ENCODE assay signal across 10 cellular contexts in genomic region chr22:40853961-40854360, GRCh38. TPM values are rescaled to one million over a fixed set of nuclear protein-coding genes. Genes with fewer than 3 reads are reported as not detected.
DNase-seq lines count a peak whose midpoint lies in the region; TF ChIP-seq lines count a peak whose summit lies in the region.
"Had no signal": no experiment of that assay in that cellular context is flagged by ENCODE, and none has a peak within 500 bp of the region (broad histone marks: within the 10 kb centered on the region; RNA-seq: fewer than 3 reads in every experiment).

No MANE protein-coding gene starts in this region.

- H3K27ac Mint-ChIP-seq in H9 = peak overlapping the region in 2 of 3 experiments; percentile 52 to 90; a peak in 4 of 7 replicates
- H3K27ac Mint-ChIP-seq in activated naive CD8-positive, alpha-beta T cell treated with anti-CD3 and anti-CD28 coated beads for 36 hours = peak overlapping the region; percentile 63

- H2BK20ac ChIP-seq in H9 (ENCODE audit: low read depth, low read length, poor library complexity, severe bottlenecking) = no peak overlapping the region

- H2BK5ac ChIP-seq in H9 (ENCODE audit: insufficient read length, low read length) (no peak overlapping the region), mesendoderm (ENCODE audit: low read length) (no peak overlapping the region)

- H3K27ac ChIP-seq in A673 (ENCODE audit: low read depth, low read length, poor library complexity, severe bottlenecking) (peak overlapping the region; percentile 71), H9 (ENCODE audit: insufficient read length, low read depth, low read length) (no peak overlapping the region), mesendoderm (ENCODE audit: low read depth, low read length) (no peak overlapping the region)

- H3K9me3 ChIP-seq in A673 (ENCODE audit: low read depth, low read length, poor library complexity, severe bottlenecking) = no peaks in the 10 kb centered on the region
- H3K9me3 ChIP-seq in H9 (ENCODE audit: control insufficient read depth, low read depth, low read length) = no peaks in the 10 kb centered on the region

- WGBS in H9 (ENCODE audit: extremely low coverage, insufficient read length, low lambda C conversion rate) = no CpG with 5 or more reads among the region's 3 CpGs
- WGBS in mesendoderm (ENCODE audit: extremely low coverage, insufficient coverage, low lambda C conversion rate) = no CpG with 5 or more reads among the region's 3 CpGs

- H3K4ac ChIP-seq in H9 (ENCODE audit: low read depth, low read length) (no peak overlapping the region), mesendoderm (ENCODE audit: low read depth, low read length) (no peak overlapping the region)

- H2AFZ ChIP-seq in H9 (ENCODE audit: low read length) = no peak overlapping the region

- peaks cover 20% of the 10 kb centered on the region for H3K4me1 ChIP-seq in A673 (ENCODE audit: insufficient read depth, low read length, poor library complexity, severe bottlenecking)
- peaks cover 2% of the 10 kb centered on the region; the same call in 1 of the 2 replicates for H3K4me1 ChIP-seq in H9 (ENCODE audit: insufficient read depth, low read length)
- no peaks in the 10 kb centered on the region for H3K4me1 ChIP-seq in mesendoderm (ENCODE audit: control insufficient read depth, low read depth, low read length)

- H3K18ac ChIP-seq in H9 (ENCODE audit: insufficient read length, low read depth, low read length) = no peak overlapping the region
- H3K18ac ChIP-seq in mesendoderm (ENCODE audit: low read length) = no peak overlapping the region

- no peaks in the 10 kb centered on the region for H3K27me3 Mint-ChIP-seq in H9 (ENCODE audit: low read depth)
- H3K27me3 Mint-ChIP-seq in activated naive CD8-positive, alpha-beta T cell treated with anti-CD3 and anti-CD28 coated beads for 36 hours = no peaks in the 10 kb centered on the region

- H2BK15ac ChIP-seq in H9 (ENCODE audit: low read depth, low read length) (no peak overlapping the region), mesendoderm (replicated peaks; ENCODE audit: low read depth) (no peak overlapping the region)

- H3K36me3 Mint-ChIP-seq in H9 (ENCODE audit: insufficient read depth in 1 of 3, low read depth in 3 of 3) = peaks cover 5 to 32% (median 23%) of the 10 kb centered on the region in 3 experiments
- H3K36me3 Mint-ChIP-seq in activated naive CD8-positive, alpha-beta T cell treated with anti-CD3 and anti-CD28 coated beads for 36 hours = peaks cover 12% of the 10 kb centered on the region

- no peaks in the 10 kb centered on the region for H3K9me3 Mint-ChIP-seq in H9
- H3K9me3 Mint-ChIP-seq in activated naive CD8-positive, alpha-beta T cell treated with anti-CD3 and anti-CD28 coated beads for 36 hours = no peaks in the 10 kb centered on the region

- H2BK120ac ChIP-seq in H9 (ENCODE audit: low read depth, low read length, poor library complexity, severe bottlenecking) = no peak overlapping the region
- no peak overlapping the region for H2BK120ac ChIP-seq in mesendoderm (ENCODE audit: low read depth, low read length)

- H4K8ac ChIP-seq in H9 (replicated peaks; ENCODE audit: insufficient read length, low read depth, low read length) = no peak overlapping the region
- no peak overlapping the region for H4K8ac ChIP-seq in mesendoderm (ENCODE audit: low read depth, low read length)

- no peak overlapping the region for H4K91ac ChIP-seq in H9 (ENCODE audit: insufficient read length, low read depth, low read length)

- H3T11ph ChIP-seq in H9 (ENCODE audit: low read length) = no peak overlapping the region

- H3K56ac ChIP-seq in H9 (ENCODE audit: insufficient read length, low read depth, low read length) = no peak overlapping the region
- no peak overlapping the region for H3K56ac ChIP-seq in mesendoderm (ENCODE audit: low read length)

- CTCF ChIA-PET in A673 (lab: Charles Lee) = no interaction called here

- H2BK12ac ChIP-seq in H9 (ENCODE audit: insufficient read length, low read depth, low read length) = no peak overlapping the region

- H3K79me1 ChIP-seq in H9 (ENCODE audit: insufficient read depth, low read depth, low read length, poor library complexity, severe bottlenecking) (peaks cover 9% of the 10 kb centered on the region), mesendoderm (ENCODE audit: low read length) (peaks cover 13% of the 10 kb centered on the region)

- peak overlapping the region; percentile 17 to 73; a peak in 4 of 5 replicates for H3K4me3 Mint-ChIP-seq in H9
- peak overlapping the region; percentile 70 for H3K4me3 Mint-ChIP-seq in activated naive CD8-positive, alpha-beta T cell treated with anti-CD3 and anti-CD28 coated beads for 36 hours

- H3K36me3 ChIP-seq in A673 (ENCODE audit: insufficient read depth, low read length, poor library complexity, severe bottlenecking) (peaks cover 19% of the 10 kb centered on the region), mesendoderm (ENCODE audit: control insufficient read depth, insufficient read depth, low read length) (no peaks in the 10 kb centered on the region)

- H3K79me2 ChIP-seq in H9 (ENCODE audit: insufficient read depth, low read length) (peaks cover 54% of the 10 kb centered on the region; the same call in 1 of the 2 replicates), mesendoderm (ENCODE audit: control insufficient read depth, insufficient read depth, low read length) (peaks cover 75% of the 10 kb centered on the region)

- H3K23ac ChIP-seq in H9 (ENCODE audit: insufficient read length, low read depth, low read length) (no peak overlapping the region), mesendoderm (ENCODE audit: low read length) (no peak overlapping the region)

- H3K4me3 ChIP-seq in A673 (ENCODE audit: low read depth, low read length, poor library complexity, severe bottlenecking) (peak overlapping the region; percentile 75), mesendoderm (ENCODE audit: low read length) (no peak overlapping the region)

- peaks cover 5% of the 10 kb centered on the region for H3K23me2 ChIP-seq in H9 (ENCODE audit: insufficient read length, low read depth, low read length, poor library complexity, severe bottlenecking)

- no TSS peak for BruUV-seq in A673 (replicated peaks; lab: Mats Ljungman, UMichigan)

- H3K9ac ChIP-seq in H9 (ENCODE audit: extremely low read depth, insufficient read length, low read length) (no peak overlapping the region), mesendoderm (ENCODE audit: low read length) (peak overlapping the region; percentile 36)

- H2AK5ac ChIP-seq in H9 (ENCODE audit: insufficient read length, low read length) = no peak overlapping the region
- H2AK5ac ChIP-seq in mesendoderm (ENCODE audit: low read length) = no peak overlapping the region

- intact Hi-C loops in A673 (cut with micrococcal nuclease; ENCODE audit: unreplicated experiment) = no loop called here

- H4K5ac ChIP-seq in H9 (ENCODE audit: insufficient read length, low read depth, low read length) = no peak overlapping the region
- H4K5ac ChIP-seq in mesendoderm (ENCODE audit: low read length) = no peak overlapping the region

- no peaks in the 10 kb centered on the region for H4K20me1 ChIP-seq in H9 (ENCODE audit: control insufficient read depth, insufficient read depth, insufficient read length)

- peaks cover 30% of the 10 kb centered on the region in 2 experiments for H3K4me1 Mint-ChIP-seq in H9
- peaks cover 48% of the 10 kb centered on the region for H3K4me1 Mint-ChIP-seq in activated naive CD8-positive, alpha-beta T cell treated with anti-CD3 and anti-CD28 coated beads for 36 hours

- no peaks in the 10 kb centered on the region for H3K27me3 ChIP-seq in A673 (replicated peaks; ENCODE audit: insufficient read depth, low read depth, low read length, poor library complexity)
- H3K27me3 ChIP-seq in H9 (ENCODE audit: insufficient read depth, low read length) = no peaks in the 10 kb centered on the region
- H3K27me3 ChIP-seq in mesendoderm (ENCODE audit: insufficient read depth, low read length, poor library complexity) = no peaks in the 10 kb centered on the region

- no peak overlapping the region for H3K14ac ChIP-seq in H9 (ENCODE audit: insufficient read depth, low read length)

- POLR2A ChIA-PET in A673 (lab: Charles Lee; ENCODE audit: low non-redundant PET) = no interaction called here

- no peak for DNase-seq in A673 (ENCODE audit: low spot score)
- no peak for DNase-seq in H9
- no peak for DNase-seq in activated naive CD8-positive, alpha-beta T cell treated with anti-CD3 and anti-CD28 coated beads for 36 hours
- no peak for DNase-seq in mesendoderm
- no peak for DNase-seq in GM20000 (ENCODE audit: low spot score)
- DNase-seq in DMS79 (lab: John Stamatoyannopoulos, UW) = no peak
- no peak for DNase-seq in GM19240 (ENCODE audit: insufficient read length, low spot score)
- no peak for DNase-seq in HuH-7.5 (ENCODE audit: low spot score)
- DNase-seq: NCI-H2029 treated with DMSO at 0.1 percent for 48 hours; stimulated activated CD4-positive, alpha-beta T cell treated with anti-CD3 and anti-CD28 coated beads, Interleukin-2, amount 100 ng/mL, for 24 hours had no signal

- TF ChIP-seq CTCF in A673 (conservative IDR thresholded peaks at IDR 0.05; ENCODE audit: low read depth, low read length) = no peak
- TF ChIP-seq CTCF in H9 (conservative IDR thresholded peaks at IDR 0.05) = no peak
- TF ChIP-seq CTCF in GM20000 (IDR thresholded peaks at IDR 0.05; ENCODE audit: extremely low read depth, missing control alignments) = no peak

- H3K4me2 ChIP-seq in H9 (ENCODE audit: insufficient read depth, insufficient read length, low read length) (no peak overlapping the region), mesendoderm (ENCODE audit: low read length) (peak overlapping the region; percentile 21)

RNA-seq across cellular contexts. Expression of gene ST13, which starts 2.5 kb away (rescaled TPM):
- 337 and 365 TPM in 2 replicates for total RNA-seq in A673 (2021)
- 345 and 353 TPM in 2 replicates for total RNA-seq in H9 (2021)
- total RNA-seq in activated naive CD8-positive, alpha-beta T cell treated with anti-CD3 and anti-CD28 coated beads for 36 hours = 100 to 1,000 TPM; 231 to 250 TPM
- polyA plus RNA-seq in mesendoderm (2013, experiment 1 of 2) = 270 TPM
- polyA plus RNA-seq in mesendoderm (2013, experiment 2 of 2) = 271 TPM

RNA-seq across cellular contexts. Expression of gene XPNPEP3, which starts 3.0 kb away (rescaled TPM):
- total RNA-seq in A673 (2021) (30.3 and 31.3 TPM in 2 replicates), H9 (2021) (17.1 and 18.3 TPM in 2 replicates)
- total RNA-seq in activated naive CD8-positive, alpha-beta T cell treated with anti-CD3 and anti-CD28 coated beads for 36 hours = 10 to 100 TPM; 19.3 to 22.3 TPM
- polyA plus RNA-seq in mesendoderm (2013, experiment 1 of 2) = 10.1 TPM
- 10.6 TPM for polyA plus RNA-seq in mesendoderm (2013, experiment 2 of 2)

RNA-seq across cellular contexts. Expression of gene DNAJB7, which starts 8.0 kb away (rescaled TPM):
- total RNA-seq in A673 (2021) = not detected in 2 replicates
- total RNA-seq in H9 (2021) = not detected in 2 replicates
- not detected for total RNA-seq in activated naive CD8-positive, alpha-beta T cell treated with anti-CD3 and anti-CD28 coated beads for 36 hours
- not detected for polyA plus RNA-seq in mesendoderm (2013, experiment 1 of 2)
- polyA plus RNA-seq in mesendoderm (2013, experiment 2 of 2) = not detected

RNA-seq across cellular contexts. Expression of gene SLC25A17, which starts 34.8 kb away (rescaled TPM):
- 42.7 and 51.6 TPM in 2 replicates for total RNA-seq in A673 (2021)
- total RNA-seq in H9 (2021) = 26.5 and 30.2 TPM in 2 replicates
- total RNA-seq in activated naive CD8-positive, alpha-beta T cell treated with anti-CD3 and anti-CD28 coated beads for 36 hours = 10 to 100 TPM; 39.0 to 40.6 TPM
- polyA plus RNA-seq in mesendoderm (2013, experiment 1 of 2) = 29.0 TPM
- 28.7 TPM for polyA plus RNA-seq in mesendoderm (2013, experiment 2 of 2)
